12 cellular contexts compared by ENCODE assay signal in genomic region chr10:124653811-124654651, GRCh38.
A peak's percentile ranks its signal among the peaks of the same experiment; 100 is the strongest.
DNase-seq lines count a peak whose midpoint lies in the region; ATAC-seq and TF ChIP-seq lines count a peak whose summit lies in the region.
"Had no signal": no experiment of that assay in that cellular context is flagged by ENCODE, and none has a peak within 500 bp of the region (broad histone marks: within the 10 kb centered on the region; RNA-seq: fewer than 3 reads in every experiment).

No MANE protein-coding gene starts in this region.

- peak; percentile 7 to 18 for ATAC-seq in lower lobe of right lung
- ATAC-seq in GM21381 (IDR thresholded peaks at IDR 0.05; ENCODE audit: unreplicated experiment) = no peak
- ATAC-seq in HG02852 (IDR thresholded peaks at IDR 0.05; ENCODE audit: unreplicated experiment) = no peak
- ATAC-seq: activated CD4-positive, alpha-beta T cell treated with anti-CD3 and anti-CD28 coated beads for 36 hours had no signal

- CTCF ChIA-PET in Calu3 (lab: Charles Lee) = no interaction called here

- no peak overlapping the region for H3K27ac Mint-ChIP-seq in Calu3 (ENCODE audit: unreplicated experiment)

- peak overlapping the region; percentile 72 for H3K27ac ChIP-seq in lower lobe of right lung
- H3K27ac ChIP-seq in thyroid gland = peak overlapping the region; percentile 76 to 92 (median 77)
- H3K27ac ChIP-seq: thoracic aorta had no signal

- H3K27me3 Mint-ChIP-seq in Calu3 (ENCODE audit: unreplicated experiment) = no peaks in the 10 kb centered on the region
- H3K27me3 Mint-ChIP-seq: activated CD4-positive, alpha-beta T cell treated with anti-CD3 and anti-CD28 coated beads for 36 hours had no signal

- H3K4me3 ChIP-seq in lower lobe of right lung (no peak overlapping the region), thyroid gland (replicated peaks in 1 of 3) (no peak overlapping the region)
- H3K4me3 ChIP-seq: thoracic aorta had no signal

- intact Hi-C loops in lower lobe of right lung (cut with DNase I) = no loop called here
- intact Hi-C loops in thyroid gland (cut with DNase I) = no loop called here
- intact Hi-C loops in Calu3 (cut with micrococcal nuclease; ENCODE audit: unreplicated experiment) = no loop called here

- WGBS in thyroid gland, 2 donors = 52 to 55% methylated on average over 16 of the region's 17 CpGs

- no peak for TF ChIP-seq CTCF in lower lobe of right lung (IDR thresholded peaks at IDR 0.05)
- TF ChIP-seq CTCF in thyroid gland (IDR thresholded peaks at IDR 0.05) = no peak
- no peak for TF ChIP-seq CTCF in Calu3 (IDR thresholded peaks at IDR 0.05; ENCODE audit: unreplicated experiment)

- no peak overlapping the region for H3K4me3 Mint-ChIP-seq in Calu3 (ENCODE audit: low read depth, unreplicated experiment)
- H3K4me3 Mint-ChIP-seq: activated CD4-positive, alpha-beta T cell treated with anti-CD3 and anti-CD28 coated beads for 36 hours had no signal

- H3K4me1 Mint-ChIP-seq in Calu3 (ENCODE audit: low read depth, unreplicated experiment) = no peaks in the 10 kb centered on the region

- H3K9me3 ChIP-seq in lower lobe of right lung (no peaks in the 10 kb centered on the region), thyroid gland (no peaks in the 10 kb centered on the region)
- H3K9me3 ChIP-seq: thoracic aorta had no signal

- DNase-seq in NCI-H146 (lab: John Stamatoyannopoulos, UW) (peak; percentile 55), NCI-H146 treated with DMSO at 0.1 percent for 48 hours (lab: John Stamatoyannopoulos, UW; ENCODE audit: unreplicated experiment) (no peak), cerebellum (ENCODE audit: low spot score) (peak; percentile 82), lower lobe of right lung (no peak), thyroid gland (peak; percentile 90 to 92), Calu3 (no peak)
- DNase-seq: activated CD4-positive, alpha-beta T cell treated with anti-CD3 and anti-CD28 coated beads for 36 hours; GDM1; NCI-H2171 treated with DMSO at 0.1 percent for 48 hours had no signal

- H3K27me3 ChIP-seq in lower lobe of right lung (ENCODE audit: low read depth) = no peaks in the 10 kb centered on the region
- no peaks in the 10 kb centered on the region for H3K27me3 ChIP-seq in thyroid gland

- H3K9me3 Mint-ChIP-seq in Calu3 (ENCODE audit: low read depth, unreplicated experiment) = no peaks in the 10 kb centered on the region

- TF ChIP-seq POLR2A in thyroid gland (IDR thresholded peaks at IDR 0.05) = peak in 1 of 2 donors; percentile 10

- BruUV-seq in Calu3 (replicated peaks; lab: Mats Ljungman, UMichigan) = no TSS peak

- H3K36me3 Mint-ChIP-seq in Calu3 (ENCODE audit: insufficient read depth, unreplicated experiment) = no peaks in the 10 kb centered on the region

- no peaks in the 10 kb centered on the region for H3K36me3 ChIP-seq in lower lobe of right lung
- H3K36me3 ChIP-seq in thyroid gland = no peaks in the 10 kb centered on the region
- H3K36me3 ChIP-seq: thoracic aorta had no signal

- peaks cover 80% of the 10 kb centered on the region for H3K4me1 ChIP-seq in lower lobe of right lung
- H3K4me1 ChIP-seq in thyroid gland = peaks cover 44 to 71% of the 10 kb centered on the region in 2 donors

Comparison
In these comparisons a context has a peak if more than half of its experiments do, and no peak if none do; other contexts are left out.
1. DNase-seq: peak in NCI-H146 (single experiment), cerebellum (single experiment) and thyroid gland (2 of 2); none in NCI-H146 treated with DMSO at 0.1 percent for 48 hours (single experiment), lower lobe of right lung (single experiment) and Calu3 (single experiment).
2. ATAC-seq: peak in lower lobe of right lung (2 of 2); none in GM21381 (single experiment) and HG02852 (single experiment).